In genomic region chr12:52215587-52216031, GRCh38 we compare ENCODE assay signal across 12 cellular contexts. TPM values are rescaled to one million over a fixed set of nuclear protein-coding genes. Genes with fewer than 3 reads are reported as not detected.
DNase-seq lines count a peak whose midpoint lies in the region; ATAC-seq, FAIRE-seq and TF ChIP-seq lines count a peak whose summit lies in the region.
"Had no signal": no experiment of that assay in that cellular context is flagged by ENCODE, and none has a peak within 500 bp of the region (broad histone marks: within the 10 kb centered on the region; RNA-seq: fewer than 3 reads in every experiment).

No MANE protein-coding gene starts in this region.

- H2BK15ac ChIP-seq in H1 (ENCODE audit: low read length): no peak overlapping the region

- H3K27me3 ChIP-seq in H1 (replicated peaks in 1 of 4; ENCODE audit: control insufficient read depth in 3 of 4, extremely low read depth in 1 of 4, insufficient read depth in 3 of 4, low read length in 3 of 4): no peaks in the 10 kb centered on the region
- H3K27me3 ChIP-seq in osteoblast (ENCODE audit: insufficient read depth, low read length): no peaks in the 10 kb centered on the region

- H4K5ac ChIP-seq in H1 (ENCODE audit: insufficient read length, low read depth, low read length): no peak overlapping the region

- no peaks in the 10 kb centered on the region for H3K79me1 ChIP-seq in H1 (ENCODE audit: low read depth, low read length)

- POLR2A ChIA-PET in H1 (lab: Charles Lee; ENCODE audit: partially characterized antibody): no interaction called here

- H2BK120ac ChIP-seq in H1 (replicated peaks; ENCODE audit: low read depth, low read length): no peak overlapping the region

- no peak overlapping the region for H2BK20ac ChIP-seq in H1 (ENCODE audit: low read length)

- H2BK12ac ChIP-seq in H1 (ENCODE audit: low read depth, low read length): no peak overlapping the region

- TF ChIP-seq EP300 in H1 (IDR thresholded peaks at IDR 0.05; ENCODE audit: borderline replicate concordance in 1 of 2, low read depth in 2 of 2, low read length in 2 of 2): no peak

- H2AFZ ChIP-seq in H1 (ENCODE audit: low read length) (no peak overlapping the region), osteoblast (ENCODE audit: low read length) (no peak overlapping the region)

- H2BK5ac ChIP-seq in H1 (ENCODE audit: low read depth, low read length): no peak overlapping the region

- no peaks in the 10 kb centered on the region for H3K23me2 ChIP-seq in H1 (ENCODE audit: low read depth, low read length)

- H3K79me2 ChIP-seq in H1 (ENCODE audit: control insufficient read depth in 1 of 2, insufficient read depth in 2 of 2, low read length in 2 of 2) (no peaks in the 10 kb centered on the region), osteoblast (ENCODE audit: insufficient read depth, low read length) (no peaks in the 10 kb centered on the region)

- no peak overlapping the region for H3K23ac ChIP-seq in H1 (ENCODE audit: insufficient read length)

- no peak overlapping the region for H3K9ac ChIP-seq in H1 (replicated peaks in 1 of 4; ENCODE audit: extremely low read depth in 1 of 4, low read depth in 3 of 4, low read length in 3 of 4)

- H3K56ac ChIP-seq in H1 (replicated peaks; ENCODE audit: insufficient read length, low read depth, low read length): no peak overlapping the region

- H3K36me3 ChIP-seq in H1 (ENCODE audit: control insufficient read depth in 2 of 4, insufficient read depth in 4 of 4, low read length in 3 of 4) (no peaks in the 10 kb centered on the region), osteoblast (ENCODE audit: insufficient read depth, low read length) (no peaks in the 10 kb centered on the region)
- H3K36me3 ChIP-seq: heart right ventricle had no signal

- no peak for TF ChIP-seq RAD21 in H1 (IDR thresholded peaks at IDR 0.05 in 1 of 2, conservative IDR thresholded peaks at IDR 0.05 in 1 of 2; ENCODE audit: low read depth in 2 of 2, low read length in 2 of 2)

- no peak for ATAC-seq in GM18498 (IDR thresholded peaks at IDR 0.05; ENCODE audit: unreplicated experiment)
- ATAC-seq: heart right ventricle had no signal

- no peak overlapping the region for H4K91ac ChIP-seq in H1 (replicated peaks; ENCODE audit: insufficient read length, low read length)

- CTCF ChIA-PET in H1 (lab: Charles Lee; ENCODE audit: partially characterized antibody): interaction anchor here (0.6 to 13.2 kb wide), 21 partner anchors 9 to 664 kb away, joined by 3 to 146 read pairs (median 7); partner anchors contain the start of genes KRT7 and KRT86

- no peak overlapping the region for H4K8ac ChIP-seq in H1 (ENCODE audit: extremely low read depth, insufficient read depth, low read length)

- no peak overlapping the region for H3K4me3 ChIP-seq in H1 (ENCODE audit: extremely low read depth in 1 of 4, insufficient read depth in 2 of 4, low read depth in 3 of 4, low read length in 4 of 4)
- no peak overlapping the region for H3K4me3 ChIP-seq in osteoblast (ENCODE audit: insufficient read depth, low read length)
- H3K4me3 ChIP-seq: heart right ventricle had no signal

- no peak for TF ChIP-seq CTCF in H1 (IDR thresholded peaks at IDR 0.05; ENCODE audit: control extremely low read depth in 1 of 3, insufficient read depth in 1 of 3, low read depth in 1 of 3, low read length in 3 of 3)
- TF ChIP-seq CTCF in osteoblast (IDR thresholded peaks at IDR 0.05; ENCODE audit: extremely low read depth, low read depth, low read length): no peak

- peaks cover 0 to 4% (median under 1%) of the 10 kb centered on the region in 4 experiments; a peak in 4 of 7 replicates for H3K4me1 ChIP-seq in H1 (replicated peaks in 1 of 4; ENCODE audit: control insufficient read depth in 3 of 4, insufficient read depth in 4 of 4, low read length in 3 of 4)
- H3K4me1 ChIP-seq in osteoblast (ENCODE audit: insufficient read depth, low read length): peaks cover 13% of the 10 kb centered on the region

- no peak for FAIRE-seq in H1 (lab: Jason Lieb, UNC)

- H3K18ac ChIP-seq in H1 (ENCODE audit: extremely low read depth, low read length): no peak overlapping the region

- H3K9me3 ChIP-seq in H1 (ENCODE audit: insufficient read depth in 2 of 2, low read depth in 1 of 2, low read length in 1 of 2) (no peaks in the 10 kb centered on the region), osteoblast (ENCODE audit: low read depth, low read length) (no peaks in the 10 kb centered on the region)
- H3K9me3 ChIP-seq: heart right ventricle had no signal

- H3K4me2 ChIP-seq in H1 (ENCODE audit: insufficient read depth in 1 of 2, low read depth in 2 of 2, low read length in 2 of 2) (no peak overlapping the region), osteoblast (ENCODE audit: insufficient read depth, low read length) (no peak overlapping the region)

- H2AK5ac ChIP-seq in H1 (ENCODE audit: low read depth, low read length): no peak overlapping the region

- 86% methylated on average over 7 of the region's 7 CpGs; no CpG with 5 or more reads in 1 of the 2 experiments for WGBS in H1 (ENCODE audit: extremely low coverage in 1 of 2, insufficient coverage in 1 of 2, insufficient read length in 1 of 2, insufficient replicate concordance in 2 of 2, low coverage in 1 of 2, low lambda C conversion rate in 2 of 2, missing lambda C conversion rate in 1 of 2), 2 experiments

- peaks cover 0 to 3% of the 10 kb centered on the region in 2 experiments for H4K20me1 ChIP-seq in H1 (replicated peaks in 1 of 2; ENCODE audit: control insufficient read depth in 1 of 2, insufficient read depth in 2 of 2, low read length in 2 of 2)
- H4K20me1 ChIP-seq in osteoblast (ENCODE audit: insufficient read depth, low read length): no peaks in the 10 kb centered on the region

- no peak overlapping the region for H3K4ac ChIP-seq in H1 (replicated peaks; ENCODE audit: insufficient read length, low read depth, low read length)

- no peak overlapping the region for H3K14ac ChIP-seq in H1 (ENCODE audit: insufficient read length)

- H3K27ac ChIP-seq in H1 (ENCODE audit: low read depth, low read length): no peak overlapping the region
- H3K27ac ChIP-seq in osteoblast (ENCODE audit: low read depth, low read length): no peak overlapping the region
- H3K27ac ChIP-seq: heart right ventricle had no signal

- DNase-seq in DMS53 (lab: John Stamatoyannopoulos, UW): peak; percentile 96
- peak; percentile 90 for DNase-seq in NCI-H2196 treated with DMSO at 0.1 percent for 48 hours (lab: John Stamatoyannopoulos, UW; ENCODE audit: unreplicated experiment)
- no peak for DNase-seq in H1 (ENCODE audit: low read depth in 1 of 2, low spot score in 2 of 2)
- DNase-seq in osteoblast (ENCODE audit: insufficient read length, low spot score, missing footprints): peak; percentile 39
- DNase-seq in OCI-M1 (lab: John Stamatoyannopoulos, UW): no peak
- DNase-seq in AG08396 (ENCODE audit: low spot score): no peak
- DNase-seq in NCI-H526 treated with DMSO at 0.1 percent for 48 hours (lab: John Stamatoyannopoulos, UW): no peak
- DNase-seq: heart right ventricle had no signal

- no peak for TF ChIP-seq POLR2A in H1 (IDR thresholded peaks at IDR 0.05; ENCODE audit: control extremely low read depth in 1 of 2, low read depth in 2 of 2, low read length in 2 of 2)

TF ChIP-seq in H1, 55 proteins besides CTCF, POLR2A, EP300 and RAD21 (continues in another document):
- TF ChIP-seq CBX5 (IDR thresholded peaks at IDR 0.05; ENCODE audit: low read depth, low read length) (no peak), RXRA (IDR thresholded peaks at IDR 0.05; ENCODE audit: insufficient read depth, low read depth, low read length) (no peak), ZNF274 (IDR thresholded peaks at IDR 0.05; ENCODE audit: borderline replicate concordance, extremely low read depth, low read length) (no peak), YY1 (IDR thresholded peaks at IDR 0.05; ENCODE audit: low read depth, low read length) (no peak), MAFK (IDR thresholded peaks at IDR 0.05; ENCODE audit: low read depth, low read length) (peak; percentile 48; the same call in 1 of the 2 replicates), EZH2 (IDR thresholded peaks at IDR 0.05; ENCODE audit: low read depth, low read length, severe bottlenecking) (no peak), POLR2AphosphoS5 (IDR thresholded peaks at IDR 0.05; ENCODE audit: low read depth, low read length) (no peak), GABPA (IDR thresholded peaks at IDR 0.05; ENCODE audit: borderline replicate concordance, insufficient read depth, low read length) (no peak)

RNA-seq across cellular contexts. Expression of gene KRT7, which starts 17.4 kb away (rescaled TPM):
- 13.2 and 16.5 TPM in 2 replicates for total RNA-seq in H1 (2021; fragmentation: NEBNext Ultra II Directional; extraction: Animal tissue kit (Norgen Biotek cat#: 25700))
- polyA plus RNA-seq in H1 (2011; rRNA removed): 19.0 and 25.6 TPM in 2 replicates
- 20.8 TPM for polyA plus RNA-seq in H1 (2011; cell fraction: cytosol; rRNA removed)
- polyA plus RNA-seq in H1 (2011; cell fraction: nucleus; rRNA removed): 32.4 TPM
- polyA plus RNA-seq in H1 (2012, experiment 1 of 2): 10.8 to 28.4 TPM (median 20.2 TPM) in 4 replicates
- 20.5 TPM for polyA plus RNA-seq in H1 (2012, experiment 2 of 2)
- 4.4 TPM for polyA plus RNA-seq in H1 (2013, experiment 1 of 2)
- 4.8 TPM for polyA plus RNA-seq in H1 (2013, experiment 2 of 2)
- 16.8 and 19.4 TPM in 2 replicates for polyA minus RNA-seq in H1 (2011; rRNA and poly(A)+ RNA removed)
- polyA minus RNA-seq in H1 (2011; cell fraction: cytosol; rRNA and poly(A)+ RNA removed): 13.4 TPM
- polyA minus RNA-seq in H1 (2011; cell fraction: nucleus; rRNA and poly(A)+ RNA removed): 20.8 TPM
- total RNA-seq in osteoblast: 20.9 and 27.9 TPM in 2 replicates
- polyA plus RNA-seq: CD8-positive, alpha-beta memory T cell; neural cell had no signal

RNA-seq across cellular contexts. Expression of gene KRT80, which starts 23.8 kb away (rescaled TPM):
- 0.08 TPM in 1 of 2 replicates, not detected in the other for total RNA-seq in H1 (2021; fragmentation: NEBNext Ultra II Directional; extraction: Animal tissue kit (Norgen Biotek cat#: 25700))
- polyA plus RNA-seq in H1 (2011; rRNA removed): 0.05 and 0.06 TPM in 2 replicates
- 0.05 TPM for polyA plus RNA-seq in H1 (2011; cell fraction: cytosol; rRNA removed)
- polyA plus RNA-seq in H1 (2011; cell fraction: nucleus; rRNA removed): 0.06 TPM
- polyA plus RNA-seq in H1 (2012, experiment 1 of 2): 0.05 to 0.06 TPM in 2 of 4 replicates, not detected in the others
- polyA plus RNA-seq in H1 (2012, experiment 2 of 2): 0.07 TPM
- polyA plus RNA-seq in H1 (2013, experiment 1 of 2): 0.04 TPM
- polyA plus RNA-seq in H1 (2013, experiment 2 of 2): 0.09 TPM
- 0.03 and 0.10 TPM in 2 replicates for polyA minus RNA-seq in H1 (2011; rRNA and poly(A)+ RNA removed)
- 0.37 TPM for polyA minus RNA-seq in H1 (2011; cell fraction: cytosol; rRNA and poly(A)+ RNA removed)
- 0.20 TPM for polyA minus RNA-seq in H1 (2011; cell fraction: nucleus; rRNA and poly(A)+ RNA removed)
- total RNA-seq in osteoblast: 0.59 and 0.72 TPM in 2 replicates
- total RNA-seq: activated CD8-positive, alpha-beta memory T cell treated with anti-CD3 and anti-CD28 coated beads for 36 hours; CD8-positive, alpha-beta memory T cell had no signal
- polyA plus RNA-seq: CD8-positive, alpha-beta memory T cell; neural cell had no signal

RNA-seq across cellular contexts. Expression of gene KRT86, which starts 58.8 kb away (rescaled TPM):
- total RNA-seq in H1 (2021; fragmentation: NEBNext Ultra II Directional; extraction: Animal tissue kit (Norgen Biotek cat#: 25700)): 0.15 TPM in 1 of 2 replicates, not detected in the other
- 0.09 and 0.12 TPM in 2 replicates for polyA plus RNA-seq in H1 (2011; rRNA removed)
- not detected for polyA plus RNA-seq in H1 (2011; cell fraction: cytosol; rRNA removed)
- 0.14 TPM for polyA plus RNA-seq in H1 (2011; cell fraction: nucleus; rRNA removed)
- polyA plus RNA-seq in H1 (2012, experiment 1 of 2): not detected in 4 replicates
- polyA plus RNA-seq in H1 (2012, experiment 2 of 2): not detected
- 0.06 TPM for polyA plus RNA-seq in H1 (2013, experiment 1 of 2)
- 0.09 TPM for polyA plus RNA-seq in H1 (2013, experiment 2 of 2)
- not detected in 2 replicates for polyA minus RNA-seq in H1 (2011; rRNA and poly(A)+ RNA removed)
- polyA minus RNA-seq in H1 (2011; cell fraction: cytosol; rRNA and poly(A)+ RNA removed): not detected
- polyA minus RNA-seq in H1 (2011; cell fraction: nucleus; rRNA and poly(A)+ RNA removed): not detected
- total RNA-seq in osteoblast: under 0.01 and 0.36 TPM in 2 replicates
- total RNA-seq: activated CD8-positive, alpha-beta memory T cell treated with anti-CD3 and anti-CD28 coated beads for 36 hours had no signal
- polyA plus RNA-seq: CD8-positive, alpha-beta memory T cell; neural cell had no signal

Comparison
In these comparisons a context has a peak if more than half of its experiments do, and no peak if none do; other contexts are left out.
1. DNase-seq: peak in DMS53 (single experiment), NCI-H2196 treated with DMSO at 0.1 percent for 48 hours (single experiment) and osteoblast (single experiment); none in H1 (0 of 2), OCI-M1 (single experiment), AG08396 (single experiment) and NCI-H526 treated with DMSO at 0.1 percent for 48 hours (single experiment).